ENCODE assay signal across 23 cellular contexts in the genomic region with DNA sequence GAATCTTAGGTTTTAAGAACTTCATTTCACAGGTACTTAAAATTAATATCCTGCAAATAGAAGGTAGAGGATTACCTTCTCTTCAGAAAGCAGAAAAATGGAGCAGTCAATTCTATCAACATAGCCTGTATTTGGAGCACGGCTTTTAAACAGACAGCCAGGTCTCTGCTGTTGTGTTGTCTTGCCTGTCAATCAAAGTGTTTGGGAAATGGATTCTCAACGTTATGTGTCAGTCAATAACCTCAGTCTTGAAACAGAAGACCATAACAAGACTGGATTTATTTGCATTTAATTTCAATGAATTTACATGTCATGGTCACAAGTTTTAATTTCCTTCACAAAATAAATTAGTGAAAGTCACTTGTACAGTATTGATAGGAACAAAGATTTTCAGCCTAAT. TPM values are rescaled to one million over a fixed set of nuclear protein-coding genes. Genes with fewer than 3 reads are reported as not detected.
DNase-seq lines count a peak whose midpoint lies in the region; ATAC-seq, FAIRE-seq and TF ChIP-seq lines count a peak whose summit lies in the region.
"Had no signal": no experiment of that assay in that cellular context is flagged by ENCODE, and none has a peak within 500 bp of the region (broad histone marks: within the 10 kb centered on the region; RNA-seq: fewer than 3 reads in every experiment).

No MANE protein-coding gene starts in this region.

- no peak for TF ChIP-seq EP300 in GM12878 (IDR thresholded peaks at IDR 0.05; ENCODE audit: borderline replicate concordance in 1 of 2, control insufficient read depth in 1 of 2, low read depth in 2 of 2, low read length in 2 of 2)

- H3K4me2 ChIP-seq in IMR-90 (ENCODE audit: low read depth, low read length): no peak overlapping the region
- H3K4me2 ChIP-seq in GM12878 (ENCODE audit: control insufficient read depth, insufficient read depth): no peak overlapping the region
- no peak overlapping the region for H3K4me2 ChIP-seq in osteoblast (ENCODE audit: insufficient read depth, low read length)
- no peak overlapping the region for H3K4me2 ChIP-seq in hepatocyte
- H3K4me2 ChIP-seq: BLaER1 had no signal

- H3K4ac ChIP-seq in IMR-90 (ENCODE audit: low read depth, low read length): 0 out of 2 replicates have a peak overlapping the region, but pooled peaks have one; percentile 61

- H3K9me2 ChIP-seq in hepatocyte (replicated peaks; ENCODE audit: insufficient read depth): no peaks in the 10 kb centered on the region

- H3K9ac ChIP-seq in IMR-90 (ENCODE audit: low read depth, low read length): no peak overlapping the region
- H3K9ac ChIP-seq in GM12878 (ENCODE audit: control insufficient read depth, insufficient read depth, low read length): no peak overlapping the region
- H3K9ac ChIP-seq: BLaER1 had no signal

- no peak overlapping the region for H2BK5ac ChIP-seq in IMR-90 (ENCODE audit: low read depth, low read length, poor library complexity, severe bottlenecking)

- FAIRE-seq in GM12878 (lab: Jason Lieb, UNC): no peak
- FAIRE-seq in islet of Langerhans (lab: Jason Lieb, UNC): peak; percentile 33
- FAIRE-seq: GM12892, GM18507, GM19239 had no signal

- H3K9me3 ChIP-seq in IMR-90 (ENCODE audit: control insufficient read depth, insufficient read depth, low read length): no peaks in the 10 kb centered on the region
- no peaks in the 10 kb centered on the region for H3K9me3 ChIP-seq in GM12878 (replicated peaks; ENCODE audit: control insufficient read depth, insufficient read depth, low read length)
- H3K9me3 ChIP-seq in osteoblast (ENCODE audit: low read depth, low read length): no peaks in the 10 kb centered on the region
- H3K9me3 ChIP-seq in hepatocyte (ENCODE audit: low read depth): no peaks in the 10 kb centered on the region
- H3K9me3 ChIP-seq in Peyer's patch: no peaks in the 10 kb centered on the region

- H3K56ac ChIP-seq in IMR-90 (ENCODE audit: extremely low read depth, insufficient read depth, low read length): no peak overlapping the region

- no peaks in the 10 kb centered on the region for H3K79me1 ChIP-seq in IMR-90 (ENCODE audit: low read depth in 1 of 2, low read length in 2 of 2)

- CTCF ChIA-PET in IMR-90 (lab: Yijun Ruan, JAX): interaction anchor here (0.7 kb wide), 1 partner anchor 37 kb away, joined by 3 read pairs; no protein-coding TSS in a partner anchor
- CTCF ChIA-PET in GM12878 (lab: Yijun Ruan, JAX): no interaction called here

- intact Hi-C loops in IMR-90 (cut with micrococcal nuclease) (loop anchor here (5.0 kb wide), 1 partner anchor 204 kb away; no protein-coding TSS in a partner anchor), GM12878 (cut with micrococcal nuclease; ENCODE audit: unreplicated experiment) (no loop called here)

- SMC1A ChIA-PET in GM12878 (lab: Charles Lee; ENCODE audit: uncharacterized antibody, unreplicated experiment): interaction anchor here (4.0 kb wide), 1 partner anchor 471 kb away, joined by 94 read pairs; a partner anchor contains a TSS

- in situ Hi-C loops in IMR-90 (cut with MboI; ENCODE audit: low sequenced_read_pairs): no loop called here
- in situ Hi-C loops in GM12878 (cut with MboI): no loop called here

- 0 out of 3 replicates have a peak overlapping the region, but pooled peaks have one; percentile 39 for H2BK15ac ChIP-seq in IMR-90 (ENCODE audit: low read depth, low read length)

- no peak for TF ChIP-seq CTCF in IMR-90 (conservative IDR thresholded peaks at IDR 0.05; ENCODE audit: low read depth, low read length)
- TF ChIP-seq CTCF in GM12878 (IDR thresholded peaks at IDR 0.05 in 2 of 3, conservative IDR thresholded peaks at IDR 0.05 in 1 of 3; ENCODE audit: control insufficient read depth in 2 of 3, extremely low read depth in 1 of 3, insufficient read depth in 1 of 3, low read depth in 3 of 3, low read length in 3 of 3): no peak
- no peak for TF ChIP-seq CTCF in osteoblast (IDR thresholded peaks at IDR 0.05; ENCODE audit: extremely low read depth, low read depth, low read length)
- TF ChIP-seq CTCF in hepatocyte (IDR thresholded peaks at IDR 0.05; ENCODE audit: poor library complexity): no peak
- TF ChIP-seq CTCF in Peyer's patch (IDR thresholded peaks at IDR 0.05): no peak

- H3K23ac ChIP-seq in IMR-90 (ENCODE audit: low read depth, low read length): no peak overlapping the region

- TF ChIP-seq POLR2A in IMR-90 (IDR thresholded peaks at IDR 0.05; ENCODE audit: low read depth, low read length) (no peak), GM12878 (IDR thresholded peaks at IDR 0.05; ENCODE audit: low read depth, low read length) (no peak), Peyer's patch (IDR thresholded peaks at IDR 0.05) (no peak)

- H3K9me1 ChIP-seq in IMR-90 (ENCODE audit: insufficient read depth, low read length): peaks cover 3% of the 10 kb centered on the region; the same call in 1 of the 2 replicates

- peak overlapping the region; percentile 49; the same call in 1 of the 2 replicates for H4K5ac ChIP-seq in IMR-90 (ENCODE audit: low read depth, low read length)

- peak overlapping the region; percentile 71; the same call in 1 of the 2 replicates for H3K18ac ChIP-seq in IMR-90 (ENCODE audit: low read depth, low read length)

- no peak overlapping the region for H3K4me3 ChIP-seq in IMR-90 (ENCODE audit: insufficient read depth, low read depth, low read length)
- no peak overlapping the region for H3K4me3 ChIP-seq in GM12878
- H3K4me3 ChIP-seq in osteoblast (ENCODE audit: insufficient read depth, low read length): no peak overlapping the region
- no peak overlapping the region for H3K4me3 ChIP-seq in hepatocyte
- H3K4me3 ChIP-seq in Peyer's patch: no peak overlapping the region
- H3K4me3 ChIP-seq: BLaER1 had no signal

- H3K27ac ChIP-seq in IMR-90 (ENCODE audit: insufficient read depth, low read length) (no peak overlapping the region), GM12878 (ENCODE audit: control insufficient read depth, insufficient read depth) (no peak overlapping the region), osteoblast (ENCODE audit: low read depth, low read length) (no peak overlapping the region), hepatocyte (no peak overlapping the region), Peyer's patch (no peak overlapping the region)
- H3K27ac ChIP-seq: BLaER1 had no signal

- H3K79me2 ChIP-seq in GM12878 (ENCODE audit: control insufficient read depth, insufficient read depth, low read length) (no peaks in the 10 kb centered on the region), osteoblast (ENCODE audit: insufficient read depth, low read length) (no peaks in the 10 kb centered on the region), hepatocyte (no peaks in the 10 kb centered on the region)

- DNase-seq in IMR-90 (no peak), GM12878 (ENCODE audit: low read depth, low spot score) (no peak), osteoblast (ENCODE audit: insufficient read length, low spot score, missing footprints) (peak; percentile 57), DMS153 (lab: John Stamatoyannopoulos, UW) (no peak), hepatocyte (ENCODE audit: low spot score) (no peak), Peyer's patch (no peak)
- DNase-seq: 8988T; ACHN; BE2C; C1 segment of cervical spinal cord; CD4-positive, alpha-beta memory T cell; CD4-positive, CD25-positive, alpha-beta regulatory T cell; CD8-positive, alpha-beta memory T cell; COR-L47; DMS 273 treated with DMSO at 0.1 percent for 48 hours; DMS79 treated with DMSO at 0.1 percent for 48 hours; GF-D8 had no signal

- H3K36me3 ChIP-seq in IMR-90 (ENCODE audit: control insufficient read depth, insufficient read depth, low read length) (no peaks in the 10 kb centered on the region), GM12878 (ENCODE audit: control insufficient read depth in 2 of 2, insufficient read depth in 2 of 2, low read length in 1 of 2) (no peaks in the 10 kb centered on the region), osteoblast (ENCODE audit: insufficient read depth, low read length) (no peaks in the 10 kb centered on the region), hepatocyte (replicated peaks; ENCODE audit: insufficient read depth, low read depth) (no peaks in the 10 kb centered on the region), Peyer's patch (no peaks in the 10 kb centered on the region)
- H3K36me3 ChIP-seq: BE2C, BLaER1 had no signal

- H2AK5ac ChIP-seq in IMR-90 (ENCODE audit: low read depth, low read length): no peak overlapping the region; the same call in 1 of the 2 replicates

- 0 out of 2 replicates have a peak overlapping the region, but pooled peaks have one; percentile 17 for H3K14ac ChIP-seq in IMR-90 (replicated peaks; ENCODE audit: low read depth, low read length)

- BruUV-seq in IMR-90 (replicated peaks; lab: Mats Ljungman, UMichigan) (no TSS peak), GM12878 (replicated peaks; lab: Mats Ljungman, UMichigan) (no TSS peak)

- no CpG with 5 or more reads among the region's 2 CpGs for WGBS in IMR-90 (ENCODE audit: extremely low coverage in 2 of 2, insufficient read length in 1 of 2), 2 experiments
- WGBS in GM12878 (ENCODE audit: insufficient coverage, insufficient replicate concordance, low lambda C conversion rate, missing lambda C conversion rate): 42% methylated on average over 2 of the region's 2 CpGs
- 73% methylated on average over 2 of the region's 2 CpGs for WGBS in hepatocyte (ENCODE audit: low lambda C conversion rate, missing lambda C conversion rate)

- H2AK9ac ChIP-seq in IMR-90 (replicated peaks; ENCODE audit: low read depth, low read length, poor library complexity): no peak overlapping the region

- POLR2A ChIA-PET in IMR-90 (lab: Charles Lee; ENCODE audit: unreplicated experiment): no interaction called here
- POLR2A ChIA-PET in GM12878 (lab: Charles Lee): no interaction called here

- RAD21 ChIA-PET in GM12878 (lab: Charles Lee; ENCODE audit: unreplicated experiment): interaction anchor here (1.8 kb wide), 1 partner anchor 78 kb away, joined by 5 read pairs; no protein-coding TSS in a partner anchor

- H2AFZ ChIP-seq in IMR-90 (replicated peaks; ENCODE audit: low read length, poor library complexity) (no peak overlapping the region), GM12878 (ENCODE audit: control insufficient read depth, low read depth, low read length) (no peak overlapping the region), osteoblast (ENCODE audit: low read length) (no peak overlapping the region), hepatocyte (no peak overlapping the region)

- no peaks in the 10 kb centered on the region for H3K27me3 ChIP-seq in IMR-90 (ENCODE audit: control insufficient read depth, insufficient read depth, low read length)
- no peaks in the 10 kb centered on the region for H3K27me3 ChIP-seq in GM12878 (replicated peaks in 1 of 2; ENCODE audit: control insufficient read depth in 2 of 2, insufficient read depth in 2 of 2, low read length in 1 of 2)
- H3K27me3 ChIP-seq in osteoblast (ENCODE audit: insufficient read depth, low read length): no peaks in the 10 kb centered on the region
- H3K27me3 ChIP-seq in hepatocyte: no peaks in the 10 kb centered on the region
- no peaks in the 10 kb centered on the region for H3K27me3 ChIP-seq in Peyer's patch
- H3K27me3 ChIP-seq: BE2C, BLaER1 had no signal

- H3K4me1 ChIP-seq in IMR-90 (ENCODE audit: control insufficient read depth, insufficient read depth, low read length) (peaks cover 21% of the 10 kb centered on the region), GM12878 (ENCODE audit: control insufficient read depth, insufficient read depth, low read length) (no peaks in the 10 kb centered on the region), osteoblast (ENCODE audit: insufficient read depth, low read length) (peaks cover 6% of the 10 kb centered on the region), hepatocyte (ENCODE audit: insufficient read depth) (peaks cover 3% of the 10 kb centered on the region), Peyer's patch (no peaks in the 10 kb centered on the region)
- H3K4me1 ChIP-seq: BE2C had no signal

- ATAC-seq in IMR-90 (ENCODE audit: low read depth) (no peak), GM12878 (no peak), GM21390 (IDR thresholded peaks at IDR 0.05; ENCODE audit: unreplicated experiment) (no peak)

- no peak for TF ChIP-seq RAD21 in IMR-90 (IDR thresholded peaks at IDR 0.05; ENCODE audit: low read length)
- no peak for TF ChIP-seq RAD21 in GM12878 (IDR thresholded peaks at IDR 0.05; ENCODE audit: insufficient read depth, low read depth, low read length)

- H4K8ac ChIP-seq in IMR-90 (ENCODE audit: low read depth in 2 of 2, low read length in 2 of 2): peak overlapping the region in 1 of 2 experiments; percentile 35; a peak in 1 of 4 replicates

- no peak overlapping the region for H4K91ac ChIP-seq in IMR-90 (ENCODE audit: insufficient read depth, low read depth, low read length)

- H2BK120ac ChIP-seq in IMR-90 (ENCODE audit: low read depth, low read length): peak overlapping the region; percentile 77

- no peaks in the 10 kb centered on the region for H4K20me1 ChIP-seq in IMR-90 (ENCODE audit: insufficient read depth, low read length)
- no peaks in the 10 kb centered on the region for H4K20me1 ChIP-seq in GM12878 (ENCODE audit: control insufficient read depth, insufficient read depth)
- no peaks in the 10 kb centered on the region for H4K20me1 ChIP-seq in osteoblast (ENCODE audit: insufficient read depth, low read length)
- no peaks in the 10 kb centered on the region for H4K20me1 ChIP-seq in hepatocyte (ENCODE audit: insufficient read depth, poor library complexity, severe bottlenecking)
- H4K20me1 ChIP-seq: BLaER1 had no signal

- peak overlapping the region; percentile 72; the same call in 1 of the 2 replicates for H2BK20ac ChIP-seq in IMR-90 (ENCODE audit: low read depth, low read length)

- dilution Hi-C loops in IMR-90 (cut with HindIII; ENCODE audit: low sequenced_read_pairs, unreplicated experiment): no loop called here

RNA-seq across cellular contexts. Expression of a gene that starts 51.9 kb away (rescaled TPM):
- total RNA-seq in IMR-90 (2012; rRNA removed) (31.4 and 40.0 TPM in 2 replicates), GM12878 (2014; rRNA removed) (29.6 and 40.7 TPM in 2 replicates), GM12878 (2014; rRNA removed; fragmentation: Illumina TruSeq; extraction: Trizol) (98.4 and 103 TPM in 2 replicates), GM12878 (2021) (69.8 and 73.1 TPM in 2 replicates), osteoblast (37.4 and 45.6 TPM in 2 replicates), hepatocyte (28.2 and 42.8 TPM in 2 replicates), Peyer's patch (10 to 100 TPM; 11.5 to 37.1 (median 24.7) TPM)
- polyA plus RNA-seq in IMR-90 (2012; rRNA removed) (16.1 and 18.3 TPM in 2 replicates), GM12878 (2011; rRNA removed) (61.6 and 119 TPM in 2 replicates), GM12878 (2014; fragmentation: Illumina TruSeq; extraction: Trizol) (76.1 and 89.3 TPM in 2 replicates), GM12878 (2014; fragmentation: Nextera tagmentation; extraction: Ambion mirVana) (10 to 100 TPM; 74.4 to 81.0 TPM), GM12878 (2014; rRNA removed) (44.0 and 62.1 TPM in 2 replicates), GM12878 (2016; fragmentation: Nextera tagmentation; extraction: Ambion mirVana) (10 to 100 TPM; 80.9 to 85.7 TPM), hepatocyte (23.6 and 29.7 TPM in 2 replicates)
- 0.74 and 1.2 TPM in 2 replicates for polyA plus RNA-seq in IMR-90 (2012; cell fraction: cytosol; rRNA removed)
- polyA plus RNA-seq in IMR-90 (2012; cell fraction: nucleus; rRNA removed; ENCODE audit: low replicate concordance): 0.94 and 13.1 TPM in 2 replicates
- total RNA-seq in GM12878 (2013; cell fraction: nucleolus; rRNA removed): 107 and 113 TPM in 2 replicates
- 25.6 TPM for polyA plus RNA-seq in GM12878 (2011; ENCODE audit: low read depth)
- 10.9 and 13.6 TPM in 2 replicates for polyA plus RNA-seq in GM12878 (2011; cell fraction: cytosol; rRNA removed)
- 50.4 and 53.7 TPM in 2 replicates for polyA plus RNA-seq in GM12878 (2011; cell fraction: nucleus; rRNA removed)
- polyA plus RNA-seq in GM12878 (2012): 35.8 and 43.2 TPM in 2 replicates
- polyA minus RNA-seq in GM12878 (2011; rRNA and poly(A)+ RNA removed): 25.9 and 46.3 TPM in 2 replicates
- 10.6 and 14.0 TPM in 2 replicates for polyA minus RNA-seq in GM12878 (2011; cell fraction: cytosol; rRNA and poly(A)+ RNA removed)
- 46.4 and 62.6 TPM in 2 replicates for polyA minus RNA-seq in GM12878 (2011; cell fraction: nucleus; rRNA and poly(A)+ RNA removed)
